28 cellular contexts compared by ENCODE assay signal in the genomic region with DNA sequence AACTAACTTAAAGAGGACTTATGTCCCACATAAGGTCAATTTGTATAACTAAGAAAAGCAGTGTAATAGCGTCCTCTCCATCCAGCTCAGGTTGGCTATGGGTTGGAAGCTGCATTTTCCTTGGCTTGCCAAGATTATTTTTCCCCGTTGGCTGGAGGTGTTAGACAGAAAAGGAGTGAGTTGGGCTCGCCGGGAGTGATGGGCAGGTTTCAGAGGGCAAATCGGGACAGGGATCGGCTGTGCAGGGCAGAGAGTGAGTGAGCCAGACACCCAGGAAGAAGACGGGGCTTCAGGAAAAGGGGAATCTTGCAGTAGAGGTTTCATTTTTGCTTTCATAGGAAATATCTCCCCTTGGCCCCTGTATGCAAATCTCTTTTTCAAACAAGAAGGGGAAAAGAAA.
"Had no signal": no experiment of that assay in that cellular context is flagged by ENCODE, and none has a peak within 500 bp of the region (broad histone marks: within the 10 kb centered on the region; RNA-seq: fewer than 3 reads in every experiment).

No MANE protein-coding gene starts in this region.

- H3K4me3 Mint-ChIP-seq: activated B cell treated with CpG ODN at 0.5 μM for 24 hours; activated CD4-positive, alpha-beta T cell treated with anti-CD3 and anti-CD28 coated beads, Interleukin-2, amount 10 ng/mL, durations not matched to agents 24 days and 14 days; activated CD8-positive, alpha-beta memory T cell treated with anti-CD3 and anti-CD28 coated beads, Interleukin-2, amount 10 ng/mL, durations not matched to agents 7 days and 5 days; activated naive CD4-positive, alpha-beta T cell treated with anti-CD3 and anti-CD28 coated beads, Interleukin-2, amount 10 ng/mL, durations not matched to agents 7 days and 5 days; activated naive CD8-positive, alpha-beta T cell treated with anti-CD3 and anti-CD28 coated beads, Interleukin-2, amount 10 ng/mL, durations not matched to agents 7 days and 5 days; activated T-cell treated with anti-CD3 and anti-CD28 coated beads, Interleukin-2, amount 50 U/mL, for 24 hours; T-cell had no signal

- ATAC-seq: activated CD8-positive, alpha-beta memory T cell treated with anti-CD3 and anti-CD28 coated beads, Interleukin-2, amount 10 ng/mL, durations not matched to agents 7 days and 5 days; T-cell had no signal

- DNase-seq: activated B cell treated with CpG ODN at 0.5 μM for 24 hours; activated CD4-positive, alpha-beta T cell treated with anti-CD3 and anti-CD28 coated beads for 1 hour; activated CD4-positive, alpha-beta T cell treated with anti-CD3 and anti-CD28 coated beads, Interleukin-2, amount 10 ng/mL, durations not matched to agents 24 days and 14 days; activated CD4-positive, alpha-beta T cell treated with anti-CD3 and anti-CD28 coated beads, Interleukin-2, amount 50 U/mL, for 48 hours; activated CD8-positive, alpha-beta memory T cell treated with anti-CD3 and anti-CD28 coated beads, Interleukin-2, amount 10 ng/mL, durations not matched to agents 7 days and 5 days; activated gamma-delta T cell treated with Interleukin-2 at 50 U/mL for 16 hours; activated naive CD4-positive, alpha-beta T cell treated with anti-CD3 and anti-CD28 coated beads, Interleukin-2, amount 10 ng/mL, durations not matched to agents 7 days and 5 days; activated naive CD8-positive, alpha-beta T cell treated with anti-CD3 and anti-CD28 coated beads, Interleukin-2, amount 10 ng/mL, durations not matched to agents 7 days and 5 days; activated T-cell treated with anti-CD3 and anti-CD28 coated beads, Interleukin-2, amount 50 U/mL, for 24 hours; aorta; Kasumi-1; KBM-7; NCI-H1048; NCI-H146; NCI-H1930; NCI-H2171 treated with DMSO at 0.1 percent for 48 hours; NCI-H226; NCI-H510A; NCI-H526 treated with DMSO at 0.1 percent for 48 hours; NCI-H82; OCI-M1; Peyer's patch; SHP77 treated with DMSO at 0.1 percent for 48 hours; T-cell; T-helper 2 cell; T1000 had no signal

- H3K4me3 ChIP-seq: Peyer's patch had no signal

- H3K36me3 Mint-ChIP-seq: activated CD8-positive, alpha-beta memory T cell treated with anti-CD3 and anti-CD28 coated beads, Interleukin-2, amount 10 ng/mL, durations not matched to agents 7 days and 5 days; activated naive CD4-positive, alpha-beta T cell treated with anti-CD3 and anti-CD28 coated beads, Interleukin-2, amount 10 ng/mL, durations not matched to agents 7 days and 5 days; activated naive CD8-positive, alpha-beta T cell treated with anti-CD3 and anti-CD28 coated beads, Interleukin-2, amount 10 ng/mL, durations not matched to agents 7 days and 5 days; T-cell had no signal

- H3K27ac ChIP-seq: Peyer's patch, RWPE1 had no signal

- H3K36me3 ChIP-seq: Peyer's patch had no signal

- H3K9me3 ChIP-seq: Peyer's patch had no signal

- H3K27me3 Mint-ChIP-seq: T-cell had no signal

- H3K9me3 Mint-ChIP-seq: activated B cell treated with CpG ODN at 0.5 μM for 24 hours; activated CD4-positive, alpha-beta T cell treated with anti-CD3 and anti-CD28 coated beads, Interleukin-2, amount 10 ng/mL, durations not matched to agents 24 days and 14 days; activated naive CD4-positive, alpha-beta T cell treated with anti-CD3 and anti-CD28 coated beads, Interleukin-2, amount 10 ng/mL, durations not matched to agents 7 days and 5 days; activated naive CD8-positive, alpha-beta T cell treated with anti-CD3 and anti-CD28 coated beads, Interleukin-2, amount 10 ng/mL, durations not matched to agents 7 days and 5 days; activated T-cell treated with anti-CD3 and anti-CD28 coated beads, Interleukin-2, amount 50 U/mL, for 24 hours; activated T-helper 2 cell treated with anti-CD3 and anti-CD28 coated beads, Interferon-gamma antibody, Interleukin-2, Interleukin-4, amounts not matched to agents 10 μg/mL and 5 μg/mL and 100 μg/mL, durations not matched to agents 14 hours and 24 hours and 36 hours; T-cell had no signal

- H3K27me3 ChIP-seq: Peyer's patch had no signal

- H3K4me1 Mint-ChIP-seq: activated B cell treated with CpG ODN at 0.5 μM for 24 hours; activated CD8-positive, alpha-beta memory T cell treated with anti-CD3 and anti-CD28 coated beads, Interleukin-2, amount 10 ng/mL, durations not matched to agents 7 days and 5 days; activated naive CD4-positive, alpha-beta T cell treated with anti-CD3 and anti-CD28 coated beads, Interleukin-2, amount 10 ng/mL, durations not matched to agents 7 days and 5 days; activated naive CD8-positive, alpha-beta T cell treated with anti-CD3 and anti-CD28 coated beads, Interleukin-2, amount 10 ng/mL, durations not matched to agents 7 days and 5 days; T-cell had no signal

- H3K27ac Mint-ChIP-seq: activated B cell treated with CpG ODN at 0.5 μM for 24 hours; activated CD4-positive, alpha-beta T cell treated with anti-CD3 and anti-CD28 coated beads, Interleukin-2, amount 10 ng/mL, durations not matched to agents 24 days and 14 days; activated CD8-positive, alpha-beta memory T cell treated with anti-CD3 and anti-CD28 coated beads, Interleukin-2, amount 10 ng/mL, durations not matched to agents 7 days and 5 days; activated naive CD4-positive, alpha-beta T cell treated with anti-CD3 and anti-CD28 coated beads, Interleukin-2, amount 10 ng/mL, durations not matched to agents 7 days and 5 days; activated naive CD8-positive, alpha-beta T cell treated with anti-CD3 and anti-CD28 coated beads, Interleukin-2, amount 10 ng/mL, durations not matched to agents 7 days and 5 days; activated T-cell treated with anti-CD3 and anti-CD28 coated beads, Interleukin-2, amount 50 U/mL, for 24 hours; activated T-helper 2 cell treated with anti-CD3 and anti-CD28 coated beads, Interferon-gamma antibody, Interleukin-2, Interleukin-4, amounts not matched to agents 10 μg/mL and 5 μg/mL and 100 μg/mL, durations not matched to agents 14 hours and 24 hours and 36 hours; T-cell had no signal
